Comparison of ENCODE assay signal across 29 cellular contexts in the genomic region with DNA sequence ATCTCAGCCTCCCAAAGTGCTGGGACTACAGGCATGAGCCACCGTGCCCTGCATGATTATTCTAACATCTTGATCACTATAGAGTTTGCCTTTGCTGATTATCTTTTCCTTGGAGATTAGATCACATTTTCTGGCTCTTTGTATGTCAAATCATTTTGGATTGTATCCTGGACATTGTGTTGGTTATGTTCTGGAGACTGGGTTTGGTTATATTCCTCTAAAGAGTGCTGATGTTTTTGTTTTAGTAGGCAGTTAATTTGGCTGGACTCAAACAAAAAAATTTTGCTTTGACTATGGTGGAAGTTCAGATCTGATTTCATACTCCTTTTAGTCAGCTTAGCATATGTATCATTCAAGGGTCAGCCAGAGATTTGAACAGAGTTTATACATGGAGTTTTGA.
"Had no signal": no experiment of that assay in that cellular context is flagged by ENCODE, and none has a peak within 500 bp of the region (broad histone marks: within the 10 kb centered on the region; RNA-seq: fewer than 3 reads in every experiment).

No MANE protein-coding gene starts in this region.

- ATAC-seq: effector memory CD8-positive, alpha-beta T cell; esophagus mucosa; foreskin keratinocyte; gastrocnemius medialis; gastroesophageal sphincter; heart left ventricle; heart right ventricle had no signal

- H2AFZ ChIP-seq: hepatocyte had no signal

- H3K27me3 ChIP-seq: colonic mucosa, dorsolateral prefrontal cortex, esophagus muscularis mucosa, esophagus squamous epithelium, foreskin keratinocyte, gastrocnemius medialis, gastroesophageal sphincter, heart left ventricle, heart right ventricle, hepatocyte had no signal

- FAIRE-seq: endometrium, endothelial cell of umbilical vein, frontal cortex had no signal

- H3K4me1 ChIP-seq: colonic mucosa, esophagus muscularis mucosa, esophagus squamous epithelium, foreskin keratinocyte, gastrocnemius medialis, gastroesophageal sphincter, heart left ventricle, heart right ventricle had no signal

- H3K27me3 Mint-ChIP-seq: dendritic cell treated with granulocyte-macrophage colony-stimulating factor and Interleukin-4, amounts not matched to agents 40 ng/mL and 50 ng/mL, for 4 days had no signal

- H3K4me1 Mint-ChIP-seq: endodermal cell had no signal

- H3K4me2 ChIP-seq: hepatocyte had no signal

- H3K4me3 ChIP-seq: colonic mucosa, coronary artery, dorsolateral prefrontal cortex, esophagus muscularis mucosa, esophagus squamous epithelium, gastrocnemius medialis, gastroesophageal sphincter, heart left ventricle, heart right ventricle, hepatocyte had no signal

- H3K36me3 ChIP-seq: colonic mucosa, esophagus muscularis mucosa, esophagus squamous epithelium, gastrocnemius medialis, gastroesophageal sphincter, heart left ventricle, heart right ventricle had no signal

- H3K4me3 Mint-ChIP-seq: dendritic cell treated with granulocyte-macrophage colony-stimulating factor and Interleukin-4, amounts not matched to agents 40 ng/mL and 50 ng/mL, for 4 days; effector memory CD8-positive, alpha-beta T cell; endodermal cell had no signal

- H3K79me2 ChIP-seq: hepatocyte had no signal

- H3K27ac Mint-ChIP-seq: dendritic cell treated with granulocyte-macrophage colony-stimulating factor and Interleukin-4, amounts not matched to agents 40 ng/mL and 50 ng/mL, for 4 days; effector memory CD8-positive, alpha-beta T cell; endodermal cell had no signal

- H3K27ac ChIP-seq: colonic mucosa, coronary artery, dorsolateral prefrontal cortex, epithelial cell of prostate, esophagus muscularis mucosa, esophagus squamous epithelium, foreskin keratinocyte, gastrocnemius medialis, gastroesophageal sphincter, heart left ventricle, heart right ventricle, hepatocyte had no signal

- H3K9me3 ChIP-seq: colonic mucosa had no signal

- DNase-seq: colonic mucosa; cortex of kidney; dermis blood vessel endothelial cell; dorsolateral prefrontal cortex; effector CD4-positive, alpha-beta T cell; effector CD8-positive, alpha-beta T cell; effector memory CD4-positive, alpha-beta T cell; effector memory CD8-positive, alpha-beta T cell; endodermal cell; erythroblast; esophagus squamous epithelium; foreskin fibroblast; foreskin keratinocyte; foreskin melanocyte; gastrocnemius medialis; glutamatergic neuron; head of caudate nucleus; heart left ventricle; heart right ventricle had no signal
